Comparison of ENCODE assay signal across 8 cellular contexts in the genomic region with DNA sequence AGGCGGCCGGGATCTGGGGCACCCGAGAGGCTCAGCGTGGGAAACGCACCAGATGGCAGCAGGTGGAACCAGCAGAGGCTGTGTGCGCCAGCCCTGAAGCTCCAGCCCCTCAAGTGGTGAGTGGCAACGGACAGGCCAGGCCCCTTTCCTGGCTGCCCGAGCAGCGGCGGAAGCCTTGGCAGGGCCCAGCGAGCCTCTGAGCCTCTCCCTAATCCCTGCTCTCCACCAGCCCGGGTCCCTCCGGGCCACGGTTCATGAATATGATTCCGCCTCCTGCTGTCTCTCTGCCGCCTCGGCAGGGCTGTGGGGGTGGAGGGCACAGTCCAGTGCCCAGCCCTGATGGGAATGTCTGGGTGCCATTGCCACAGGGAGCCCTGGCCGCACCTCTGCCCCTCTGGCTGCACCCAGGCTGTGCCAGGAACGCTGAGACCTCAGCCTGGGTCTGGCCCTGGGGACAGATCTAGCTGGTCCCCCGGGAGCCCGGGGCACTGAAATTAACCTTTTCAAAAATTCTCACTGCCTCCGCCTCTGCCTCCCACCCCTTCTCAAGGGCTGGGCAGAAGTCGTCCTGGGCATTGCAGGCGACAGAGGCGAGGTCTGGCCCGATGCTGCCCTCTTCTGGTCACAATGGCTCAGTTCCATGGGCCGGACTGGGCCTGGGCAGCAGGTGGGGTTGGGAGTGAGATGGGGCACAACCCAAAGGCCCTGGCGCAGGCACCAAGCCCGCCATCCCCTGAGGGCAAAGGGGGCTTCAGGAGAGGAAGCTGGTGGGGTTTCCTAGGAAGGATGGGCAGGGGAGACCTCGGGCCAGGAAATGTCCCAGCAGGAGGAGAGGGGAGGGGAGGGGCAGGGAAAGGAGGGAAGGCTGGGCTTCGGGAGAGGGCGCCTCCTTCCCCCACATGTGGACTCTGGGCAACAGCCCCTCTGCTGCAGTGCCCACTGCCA. TPM values are rescaled to one million over a fixed set of nuclear protein-coding genes. Genes with fewer than 3 reads are reported as not detected.
A peak's percentile ranks its signal among the peaks of the same experiment; 100 is the strongest.
DNase-seq lines count a peak whose midpoint lies in the region; ATAC-seq and TF ChIP-seq lines count a peak whose summit lies in the region.

No MANE protein-coding gene starts in this region.

- no peaks in the 10 kb centered on the region for H3K36me3 Mint-ChIP-seq in activated naive CD4-positive, alpha-beta T cell treated with anti-CD3 and anti-CD28 coated beads for 36 hours (ENCODE audit: low read depth)

- intact Hi-C loops in activated naive CD4-positive, alpha-beta T cell treated with anti-CD3 and anti-CD28 coated beads for 36 hours (cut with micrococcal nuclease), result loop anchor here (1.0 kb wide), 2 partner anchors 113 to 151 kb away; no protein-coding TSS in a partner anchor
- intact Hi-C loops in head of caudate nucleus (cut with DNase I), result loop anchor here (10.0 kb wide), 1 partner anchor 109 kb away; no protein-coding TSS in a partner anchor
- intact Hi-C loops in thyroid gland (cut with DNase I), result loop anchor here (10.0 kb wide), 2 partner anchors 109 to 139 kb away; no protein-coding TSS in a partner anchor

- TF ChIP-seq POLR2A in thyroid gland (IDR thresholded peaks at IDR 0.05), result no peak

- H3K36me3 ChIP-seq in SJSA1 (no peaks in the 10 kb centered on the region), parathyroid adenoma (ENCODE audit: control insufficient read depth, insufficient read depth, low read length) (no peaks in the 10 kb centered on the region), thyroid gland (no peaks in the 10 kb centered on the region)

- DNase-seq in SJSA1 (ENCODE audit: low read depth in 1 of 2, low spot score in 2 of 2) (peak; percentile 43 to 68), head of caudate nucleus (peak; percentile 59 to 92 (median 82)), thyroid gland (peak; percentile 85 to 86)
- peak; percentile 82 for DNase-seq in activated naive CD4-positive, alpha-beta T cell treated with anti-CD3 and anti-CD28 coated beads for 36 hours

- peaks cover 6% of the 10 kb centered on the region for H3K4me1 Mint-ChIP-seq in activated naive CD4-positive, alpha-beta T cell treated with anti-CD3 and anti-CD28 coated beads for 36 hours (ENCODE audit: low read depth)

- H3K4me1 ChIP-seq in SJSA1 (replicated peaks), result no peaks in the 10 kb centered on the region
- peaks cover 6% of the 10 kb centered on the region for H3K4me1 ChIP-seq in parathyroid adenoma
- peaks cover 5 to 17% of the 10 kb centered on the region in 2 donors for H3K4me1 ChIP-seq in thyroid gland

- H3K9me3 Mint-ChIP-seq in activated naive CD4-positive, alpha-beta T cell treated with anti-CD3 and anti-CD28 coated beads for 36 hours, result no peaks in the 10 kb centered on the region

- CTCF ChIA-PET in activated naive CD4-positive, alpha-beta T cell treated with anti-CD3 and anti-CD28 coated beads for 36 hours (lab: Charles Lee), result interaction anchor here (0.6 to 0.9 kb wide), 7 partner anchors 80 to 486 kb away, joined by 3 read pairs; no protein-coding TSS in a partner anchor

- no peak overlapping the region for H3K9ac ChIP-seq in parathyroid adenoma

- H3K4me3 ChIP-seq in SJSA1 (no peak overlapping the region), parathyroid adenoma (ENCODE audit: low read depth, low read length) (peak overlapping the region; percentile 48), thyroid gland (replicated peaks in 1 of 3) (peak overlapping the region in 1 of 3 donors; percentile 13)

- peak; percentile 61 for ATAC-seq in GM19438 (IDR thresholded peaks at IDR 0.05; ENCODE audit: low read depth, unreplicated experiment)

- no peak overlapping the region for H3K4me3 Mint-ChIP-seq in activated naive CD4-positive, alpha-beta T cell treated with anti-CD3 and anti-CD28 coated beads for 36 hours

- H3K4me2 ChIP-seq in parathyroid adenoma (ENCODE audit: low read length), result peak overlapping the region; percentile 56

- 14 to 20% methylated on average over 20 to 28 of the region's 32 CpGs for WGBS in thyroid gland, 2 donors

- no peaks in the 10 kb centered on the region for H3K9me3 ChIP-seq in SJSA1 (replicated peaks)
- H3K9me3 ChIP-seq in parathyroid adenoma (ENCODE audit: control insufficient read depth, low read length), result no peaks in the 10 kb centered on the region
- no peaks in the 10 kb centered on the region for H3K9me3 ChIP-seq in thyroid gland

- H3K27ac ChIP-seq in C4-2B, result no peak overlapping the region
- H3K27ac ChIP-seq in SJSA1, result no peak overlapping the region
- H3K27ac ChIP-seq in parathyroid adenoma, result no peak overlapping the region
- H3K27ac ChIP-seq in thyroid gland, result peak overlapping the region in 2 of 3 donors; percentile 11 to 35

- peak; percentile 97 for TF ChIP-seq CTCF in C4-2B (conservative IDR thresholded peaks at IDR 0.05)
- TF ChIP-seq CTCF in LNCAP (IDR thresholded peaks at IDR 0.05), result peak; percentile 91
- peak; percentile 79 for TF ChIP-seq CTCF in parathyroid adenoma (IDR thresholded peaks at IDR 0.05)
- TF ChIP-seq CTCF in thyroid gland (IDR thresholded peaks at IDR 0.05), result peak; percentile 66 to 88 (median 77)

- H3K27me3 ChIP-seq in SJSA1 (replicated peaks) (peaks cover 6% of the 10 kb centered on the region), parathyroid adenoma (ENCODE audit: control insufficient read depth, insufficient read depth, low read length) (no peaks in the 10 kb centered on the region), thyroid gland (no peaks in the 10 kb centered on the region)

- peak overlapping the region; percentile 64 for H2AFZ ChIP-seq in parathyroid adenoma

- peaks cover 3% of the 10 kb centered on the region for H3K27me3 Mint-ChIP-seq in activated naive CD4-positive, alpha-beta T cell treated with anti-CD3 and anti-CD28 coated beads for 36 hours (ENCODE audit: low read depth)

- H3K27ac Mint-ChIP-seq in activated naive CD4-positive, alpha-beta T cell treated with anti-CD3 and anti-CD28 coated beads for 36 hours, result no peak overlapping the region

- no peaks in the 10 kb centered on the region for H3K79me2 ChIP-seq in parathyroid adenoma

RNA-seq across cellular contexts. Expression of gene CCDC187, which starts 20.3 kb away (rescaled TPM):
- total RNA-seq in SJSA1 (2014; rRNA removed; shearing (Covaris generic)), result not detected in 2 replicates
- total RNA-seq in activated naive CD4-positive, alpha-beta T cell treated with anti-CD3 and anti-CD28 coated beads for 36 hours, result not detected
- total RNA-seq in thyroid gland, result 1 to 10 TPM; 5.2 to 9.1 (median 6.2) TPM

RNA-seq across cellular contexts. Expression of gene QSOX2, which starts 38.0 kb away (rescaled TPM):
- 19.3 and 22.0 TPM in 2 replicates for total RNA-seq in SJSA1 (2014; rRNA removed; shearing (Covaris generic))
- 10 to 100 TPM; 17.7 to 18.0 TPM for total RNA-seq in activated naive CD4-positive, alpha-beta T cell treated with anti-CD3 and anti-CD28 coated beads for 36 hours
- 10 to 100 TPM in 3 of 4 donors, 1 to 10 TPM in 1; 8.9 to 19.1 (median 11.2) TPM for total RNA-seq in thyroid gland

RNA-seq across cellular contexts. Expression of gene GPSM1, which starts 43.8 kb away (rescaled TPM):
- 63.0 and 90.4 TPM in 2 replicates for total RNA-seq in SJSA1 (2014; rRNA removed; shearing (Covaris generic))
- 1 to 10 TPM; 9.0 TPM for total RNA-seq in activated naive CD4-positive, alpha-beta T cell treated with anti-CD3 and anti-CD28 coated beads for 36 hours
- total RNA-seq in thyroid gland, result 10 to 100 TPM in 3 of 4 donors, 1 to 10 TPM in 1; 5.9 to 18.1 (median 12.2) TPM

Comparison
In these comparisons a context has a peak if more than half of its experiments do, and no peak if none do; other contexts are left out.
1. H3K27ac ChIP-seq: peak in thyroid gland (2 of 3); none in C4-2B (single experiment), SJSA1 (single experiment) and parathyroid adenoma (single experiment).
2. Peak in every context shown above with its lines, with median percentiles within 50 percentile points of each other: CTCF ChIP-seq and DNase-seq.